ENCODE assay signal across 22 cellular contexts in genomic region chr1:87062687-87063086, GRCh38.
"Had no signal": no experiment of that assay in that cellular context is flagged by ENCODE, and none has a peak within 500 bp of the region (broad histone marks: within the 10 kb centered on the region; RNA-seq: fewer than 3 reads in every experiment).

No MANE protein-coding gene starts in this region.

- H3K4me3 ChIP-seq: lower lobe of right lung, spleen, tibial nerve had no signal

- H3K4me3 Mint-ChIP-seq: activated CD4-positive, alpha-beta T cell treated with anti-CD3 and anti-CD28 coated beads for 36 hours; brain; stimulated activated naive CD8-positive, alpha-beta T cell treated with anti-CD3 and anti-CD28 coated beads, Interleukin-15, Interleukin-2, amounts not matched to agents 100 ng/mL and 50 ng/mL, for 24 hours; T-cell had no signal

- H3K27ac ChIP-seq: lower lobe of right lung, tibial nerve had no signal

- DNase-seq: activated CD4-positive, alpha-beta T cell treated with anti-CD3 and anti-CD28 coated beads for 36 hours; activated CD4-positive, alpha-beta T cell treated with anti-CD3 and anti-CD28 coated beads, Interleukin-2, amount 50 U/mL, for 4 hours; activated CD8-positive, alpha-beta memory T cell treated with anti-CD3 and anti-CD28 coated beads, Interleukin-2, amount 50 U/mL, for 48 hours; activated effector memory CD4-positive, alpha-beta T cell treated with anti-CD3 and anti-CD28 coated beads, Interleukin-2, amount 50 U/mL, for 16 hours; activated naive CD4-positive, alpha-beta T cell treated with anti-CD3 and anti-CD28 coated beads, Interleukin-2, amount 50 U/mL, for 16 hours; activated T-cell treated with anti-CD3 and anti-CD28 coated beads, Interleukin-2, amount 50 U/mL, for 48 hours; aorta; dermis blood vessel endothelial cell; effector memory CD4-positive, alpha-beta T cell; foreskin melanocyte; kidney; lower lobe of right lung; naive thymus-derived CD8-positive, alpha-beta T cell; retina; spleen; stimulated activated CD4-positive, alpha-beta T cell treated with anti-CD3 and anti-CD28 coated beads, Interleukin-4, amount 100 ng/mL, for 1 hour; T-cell had no signal

- H3K27me3 Mint-ChIP-seq: activated CD4-positive, alpha-beta T cell treated with anti-CD3 and anti-CD28 coated beads for 36 hours; naive thymus-derived CD8-positive, alpha-beta T cell; stimulated activated naive CD8-positive, alpha-beta T cell treated with anti-CD3 and anti-CD28 coated beads, Interleukin-15, Interleukin-2, amounts not matched to agents 100 ng/mL and 50 ng/mL, for 24 hours; T-cell had no signal

- H3K4me1 ChIP-seq: lower lobe of right lung had no signal

- H3K27ac Mint-ChIP-seq: brain had no signal

- ATAC-seq: esophagus mucosa; left lobe of liver; lower lobe of right lung; naive thymus-derived CD8-positive, alpha-beta T cell; T-cell had no signal

- H3K36me3 ChIP-seq: lower lobe of right lung, spleen, tibial nerve had no signal

- H3K9me3 ChIP-seq: lower lobe of right lung had no signal

- H3K27me3 ChIP-seq: spleen, tibial nerve had no signal
